Comparison of ENCODE assay signal across 9 cellular contexts in the genomic region with DNA sequence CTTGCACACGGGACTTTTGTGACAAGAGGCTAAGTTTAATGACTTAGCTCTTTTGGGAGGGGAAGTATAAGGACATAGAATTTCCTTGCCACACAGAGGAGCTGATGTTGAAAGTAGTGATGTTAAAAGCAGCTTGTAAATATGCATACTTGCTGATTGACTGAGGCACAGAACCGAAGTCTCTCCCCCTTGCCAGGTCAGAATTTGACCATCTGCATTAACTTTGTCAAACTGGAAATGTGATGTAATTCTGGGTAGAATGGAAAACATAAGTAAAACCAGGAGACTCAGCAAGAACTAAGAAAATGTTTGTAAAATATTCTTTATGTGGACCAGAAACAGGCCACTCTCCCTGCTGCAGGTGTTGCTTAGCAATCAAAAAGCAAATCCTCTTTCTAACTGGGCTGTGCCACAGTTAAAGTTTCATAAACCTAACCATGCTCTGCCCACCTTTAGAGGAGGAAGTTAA.
DNase-seq lines count a peak whose midpoint lies in the region; ATAC-seq, FAIRE-seq and TF ChIP-seq lines count a peak whose summit lies in the region.
"Had no signal": no experiment of that assay in that cellular context is flagged by ENCODE, and none has a peak within 500 bp of the region (broad histone marks: within the 10 kb centered on the region; RNA-seq: fewer than 3 reads in every experiment).

No MANE protein-coding gene starts in this region.

- no peaks in the 10 kb centered on the region for H3K36me3 ChIP-seq in CD8-positive, alpha-beta memory T cell (ENCODE audit: insufficient read depth, low read length)

- intact Hi-C loops in CD14-positive monocyte (cut with micrococcal nuclease) (loop anchor here in 1 of 2 donors (2.0 to 5.0 kb wide), 2 partner anchors 107 to 283 kb away; a partner anchor contains a TSS), activated B cell treated with CpG ODN at 0.5 μM for 24 hours (cut with micrococcal nuclease) (loop anchor here (5.0 kb wide), 1 partner anchor 117 kb away; no protein-coding TSS in a partner anchor)

- CTCF ChIA-PET in activated B cell treated with CpG ODN at 0.5 μM for 24 hours (lab: Charles Lee): no interaction called here
- CTCF ChIA-PET in CD8-positive, alpha-beta memory T cell (lab: Charles Lee): no interaction called here

- H3K27me3 Mint-ChIP-seq in CD14-positive monocyte (ENCODE audit: low read depth in 3 of 3) (no peaks in the 10 kb centered on the region), activated B cell treated with CpG ODN at 0.5 μM for 24 hours (no peaks in the 10 kb centered on the region)
- H3K27me3 Mint-ChIP-seq in CD8-positive, alpha-beta memory T cell: no peaks in the 10 kb centered on the region
- H3K27me3 Mint-ChIP-seq: CD4-positive, CD25-positive, alpha-beta regulatory T cell had no signal

- POLR2A ChIA-PET in activated B cell treated with CpG ODN at 0.5 μM for 24 hours (lab: Charles Lee): interaction anchor here (1.3 kb wide), 1 partner anchor 285 kb away, joined by 4 read pairs; no protein-coding TSS in a partner anchor
- POLR2A ChIA-PET in CD8-positive, alpha-beta memory T cell (lab: Charles Lee): no interaction called here

- H3K9me3 Mint-ChIP-seq in CD14-positive monocyte: peaks cover 0 to 2% (median 0%) of the 10 kb centered on the region in 7 donors
- no peaks in the 10 kb centered on the region for H3K9me3 Mint-ChIP-seq in activated B cell treated with CpG ODN at 0.5 μM for 24 hours
- no peaks in the 10 kb centered on the region for H3K9me3 Mint-ChIP-seq in CD8-positive, alpha-beta memory T cell

- no peak overlapping the region for H3K27ac ChIP-seq in CD8-positive, alpha-beta memory T cell (ENCODE audit: low read depth, low read length)

- DNase-seq in CD14-positive monocyte (ENCODE audit: low spot score) (peak; percentile 49), GM19239 (ENCODE audit: insufficient read length, low spot score) (no peak), activated B cell treated with CpG ODN at 0.5 μM for 24 hours (no peak), NCI-H1105 (lab: John Stamatoyannopoulos, UW) (no peak), SW 1271 (lab: John Stamatoyannopoulos, UW) (no peak), NCI-H748 treated with DMSO at 0.1 percent for 48 hours (lab: John Stamatoyannopoulos, UW) (no peak)
- DNase-seq in CD8-positive, alpha-beta memory T cell: no peak
- DNase-seq: CD4-positive, CD25-positive, alpha-beta regulatory T cell had no signal

- H3K27me3 ChIP-seq in CD8-positive, alpha-beta memory T cell (ENCODE audit: insufficient read depth, low read length, poor library complexity, severe bottlenecking): no peaks in the 10 kb centered on the region

- H3K4me1 ChIP-seq in CD8-positive, alpha-beta memory T cell (ENCODE audit: insufficient read depth, low read length): no peaks in the 10 kb centered on the region

- H3K4me1 Mint-ChIP-seq in CD14-positive monocyte (peaks cover 45% of the 10 kb centered on the region), activated B cell treated with CpG ODN at 0.5 μM for 24 hours (peaks cover 18% of the 10 kb centered on the region)
- H3K4me1 Mint-ChIP-seq in CD8-positive, alpha-beta memory T cell: peaks cover 35 to 45% (median 43%) of the 10 kb centered on the region in 3 donors

- H3K4me3 ChIP-seq in CD8-positive, alpha-beta memory T cell (ENCODE audit: low read length): no peak overlapping the region

- peaks cover 51 to 55% of the 10 kb centered on the region in 2 donors for H3K36me3 Mint-ChIP-seq in CD14-positive monocyte
- H3K36me3 Mint-ChIP-seq in activated B cell treated with CpG ODN at 0.5 μM for 24 hours (ENCODE audit: low read depth): peaks cover 9% of the 10 kb centered on the region
- H3K36me3 Mint-ChIP-seq in CD8-positive, alpha-beta memory T cell: peaks cover 4 to 40% (median 30%) of the 10 kb centered on the region in 3 donors

- peak overlapping the region in 1 of 2 donors; percentile 71 for H3K4me3 Mint-ChIP-seq in CD14-positive monocyte
- H3K4me3 Mint-ChIP-seq in activated B cell treated with CpG ODN at 0.5 μM for 24 hours: no peak overlapping the region
- H3K4me3 Mint-ChIP-seq in CD8-positive, alpha-beta memory T cell: no peak overlapping the region
- H3K4me3 Mint-ChIP-seq: CD4-positive, CD25-positive, alpha-beta regulatory T cell had no signal

- TF ChIP-seq CTCF in CD14-positive monocyte (IDR thresholded peaks at IDR 0.05): no peak
- no peak for TF ChIP-seq CTCF in activated B cell treated with CpG ODN at 0.5 μM for 24 hours (IDR thresholded peaks at IDR 0.05)

- ATAC-seq in HG02938 (IDR thresholded peaks at IDR 0.05; ENCODE audit: unreplicated experiment) (peak; percentile 49), activated B cell treated with CpG ODN at 0.5 μM for 24 hours (ENCODE audit: low read depth) (peak; percentile 40)

- H3K9me3 ChIP-seq in CD8-positive, alpha-beta memory T cell (ENCODE audit: low read length): no peaks in the 10 kb centered on the region

- H3K27ac Mint-ChIP-seq in CD14-positive monocyte (peak overlapping the region; percentile 95 to 100 (median 99)), activated B cell treated with CpG ODN at 0.5 μM for 24 hours (peak overlapping the region; percentile 25)
- peak overlapping the region in 1 of 8 donors; percentile 49 for H3K27ac Mint-ChIP-seq in CD8-positive, alpha-beta memory T cell
- H3K27ac Mint-ChIP-seq: CD4-positive, CD25-positive, alpha-beta regulatory T cell had no signal

- peak; percentile 88 for FAIRE-seq in GM19239 (lab: Jason Lieb, UNC)
